ENCODE assay signal across 9 cellular contexts in the genomic region with DNA sequence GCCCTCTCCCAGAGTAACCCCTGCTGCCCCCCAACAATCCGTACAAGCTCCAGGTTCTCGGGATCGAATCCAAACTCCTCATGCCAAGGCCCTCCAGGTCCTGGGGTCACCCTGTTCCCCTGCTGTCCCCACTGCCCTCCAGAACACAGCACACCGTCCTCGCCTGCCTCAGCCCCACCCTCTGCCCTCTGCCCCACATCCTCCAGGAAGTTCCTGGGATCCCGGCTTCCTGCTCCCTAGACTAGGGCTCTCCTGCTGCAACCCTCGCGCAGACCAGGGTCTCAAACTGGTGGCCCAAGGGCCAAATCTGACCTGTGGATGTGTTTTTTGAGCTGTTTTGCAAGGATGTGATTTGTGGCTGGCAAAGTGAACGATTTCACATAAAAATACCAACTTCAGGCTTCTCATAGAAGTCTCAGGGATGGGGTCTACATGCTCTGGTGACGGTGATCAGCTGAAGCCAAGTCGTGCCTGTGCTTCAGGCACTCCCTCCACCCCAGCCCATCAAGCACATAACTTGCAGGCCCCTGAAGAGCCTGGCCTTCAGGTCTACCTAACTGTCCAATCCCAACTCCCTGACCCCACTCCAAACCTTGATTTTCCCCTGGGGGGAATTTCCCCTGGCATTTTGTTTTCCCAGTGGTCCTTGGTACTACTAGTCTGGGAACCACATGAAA. TPM values are rescaled to one million over a fixed set of nuclear protein-coding genes. Genes with fewer than 3 reads are reported as not detected.
DNase-seq lines count a peak whose midpoint lies in the region; ATAC-seq and TF ChIP-seq lines count a peak whose summit lies in the region.
"Had no signal": no experiment of that assay in that cellular context is flagged by ENCODE, and none has a peak within 500 bp of the region (broad histone marks: within the 10 kb centered on the region; RNA-seq: fewer than 3 reads in every experiment).

No MANE protein-coding gene starts in this region.

- peaks cover 16 to 22% (median 20%) of the 10 kb centered on the region in 4 donors for H3K4me1 Mint-ChIP-seq in naive thymus-derived CD8-positive, alpha-beta T cell

- no peaks in the 10 kb centered on the region for H3K27me3 Mint-ChIP-seq in naive thymus-derived CD8-positive, alpha-beta T cell

- H3K27ac Mint-ChIP-seq in naive thymus-derived CD8-positive, alpha-beta T cell: peak overlapping the region; percentile 64 to 96 (median 92)

- peak overlapping the region; percentile 79 to 99 (median 97) for H3K4me3 Mint-ChIP-seq in naive thymus-derived CD8-positive, alpha-beta T cell

- peaks cover 0 to 24% (median 12%) of the 10 kb centered on the region in 11 experiments; a peak in 8 of 22 replicates for H3K36me3 ChIP-seq in BLaER1 treated with 17β-estradiol and CSF1 and Interleukin-3, amounts not matched to agents 10 nM and 100 nM
- peaks cover 15% of the 10 kb centered on the region for H3K36me3 ChIP-seq in brain microvascular endothelial cell (replicated peaks)

- H3K9me3 Mint-ChIP-seq in naive thymus-derived CD8-positive, alpha-beta T cell: no peaks in the 10 kb centered on the region

- no peaks in the 10 kb centered on the region for H3K27me3 ChIP-seq in BLaER1 treated with 17β-estradiol and CSF1 and Interleukin-3, amounts not matched to agents 10 nM and 100 nM
- no peaks in the 10 kb centered on the region for H3K27me3 ChIP-seq in brain microvascular endothelial cell (replicated peaks)

- POLR2A ChIA-PET in naive thymus-derived CD8-positive, alpha-beta T cell (lab: Charles Lee): interaction anchor here (0.6 to 4.3 kb wide), 8 partner anchors 11 to 98 kb away, joined by 3 to 45 read pairs (median 10); partner anchors contain the start of genes CD79A and RPS19

- H3K9me3 ChIP-seq in BLaER1 treated with 17β-estradiol and CSF1 and Interleukin-3, amounts not matched to agents 10 nM and 100 nM (replicated peaks in 1 of 11): no peaks in the 10 kb centered on the region

- H3K4me1 ChIP-seq in BLaER1 treated with 17β-estradiol and CSF1 and Interleukin-3, amounts not matched to agents 10 nM and 100 nM: peaks cover 26 to 47% (median 39%) of the 10 kb centered on the region in 10 experiments

- H3K4me2 ChIP-seq in BLaER1 treated with 17β-estradiol and CSF1 and Interleukin-3, amounts not matched to agents 10 nM and 100 nM: peak overlapping the region; percentile 93 to 99 (median 97)

- H4K20me1 ChIP-seq in BLaER1 treated with 17β-estradiol and CSF1 and Interleukin-3, amounts not matched to agents 10 nM and 100 nM: peaks cover 0 to 25% (median 6%) of the 10 kb centered on the region in 11 experiments; a peak in 9 of 22 replicates

- DNase-seq in LoVo (ENCODE audit: low spot score) (peak; percentile 25), choroid plexus epithelial cell (ENCODE audit: low read depth) (no peak), GM19240 (ENCODE audit: insufficient read length, low spot score) (no peak), brain microvascular endothelial cell (no peak), NCI-H774 (lab: John Stamatoyannopoulos, UW) (no peak)
- no peak for DNase-seq in naive thymus-derived CD8-positive, alpha-beta T cell
- DNase-seq: activated CD4-positive, alpha-beta T cell treated with anti-CD3 and anti-CD28 coated beads, Interleukin-2, amount 50 U/mL, for 1 hour had no signal

- H3K27ac ChIP-seq in BLaER1 treated with 17β-estradiol and CSF1 and Interleukin-3, amounts not matched to agents 10 nM and 100 nM: peak overlapping the region in 3 of 11 experiments; percentile 10 to 86 (median 34); a peak in 3 of 22 replicates
- H3K27ac ChIP-seq in brain microvascular endothelial cell: no peak overlapping the region

- in situ Hi-C loops in brain microvascular endothelial cell (cut with HindIII; ENCODE audit: low pct_ligation_motif_present, low sequenced_read_pairs): no loop called here

- H3K4me3 ChIP-seq in BLaER1 treated with 17β-estradiol and CSF1 and Interleukin-3, amounts not matched to agents 10 nM and 100 nM: peak overlapping the region in 4 of 10 experiments; percentile 29 to 99 (median 88); a peak in 5 of 20 replicates
- H3K4me3 ChIP-seq in choroid plexus epithelial cell (ENCODE audit: low read depth, low read length) (peak overlapping the region; percentile 90), brain microvascular endothelial cell (ENCODE audit: low read depth, low read length) (no peak overlapping the region)

- no peak for ATAC-seq in naive thymus-derived CD8-positive, alpha-beta T cell
- no peak for ATAC-seq in HG03039 (IDR thresholded peaks at IDR 0.05; ENCODE audit: unreplicated experiment)

- peak overlapping the region in 10 of 11 experiments; percentile 33 to 90 (median 84); a peak in 13 of 22 replicates for H3K9ac ChIP-seq in BLaER1 treated with 17β-estradiol and CSF1 and Interleukin-3, amounts not matched to agents 10 nM and 100 nM

- peaks cover 0 to 14% (median 0%) of the 10 kb centered on the region in 3 donors for H3K36me3 Mint-ChIP-seq in naive thymus-derived CD8-positive, alpha-beta T cell

- no peak for TF ChIP-seq CTCF in choroid plexus epithelial cell (conservative IDR thresholded peaks at IDR 0.05; ENCODE audit: low read depth, low read length)
- no peak for TF ChIP-seq CTCF in brain microvascular endothelial cell (IDR thresholded peaks at IDR 0.05; ENCODE audit: low read depth, low read length, missing control alignments)

RNA-seq across cellular contexts. Expression of gene RABAC1, which starts 1.8 kb away (rescaled TPM):
- total RNA-seq in naive thymus-derived CD8-positive, alpha-beta T cell: 10 to 100 TPM; 87.6 to 90.3 TPM
- 100 to 1,000 TPM; 201 to 288 (median 231) TPM for polyA plus RNA-seq in naive thymus-derived CD8-positive, alpha-beta T cell

RNA-seq across cellular contexts. Expression of gene ERFL, which starts 29.1 kb away (rescaled TPM):
- 1 to 10 TPM; 7.5 to 8.1 TPM for total RNA-seq in naive thymus-derived CD8-positive, alpha-beta T cell
- not detected for polyA plus RNA-seq in naive thymus-derived CD8-positive, alpha-beta T cell

RNA-seq across cellular contexts. Expression of gene ATP1A3, which starts 36.7 kb away (rescaled TPM):
- 1 to 10 TPM; 3.4 to 6.2 TPM for total RNA-seq in naive thymus-derived CD8-positive, alpha-beta T cell
- 1 to 10 TPM; 2.8 to 4.9 (median 2.8) TPM for polyA plus RNA-seq in naive thymus-derived CD8-positive, alpha-beta T cell
